1 cellular context compared by ENCODE assay signal in the genomic region with DNA sequence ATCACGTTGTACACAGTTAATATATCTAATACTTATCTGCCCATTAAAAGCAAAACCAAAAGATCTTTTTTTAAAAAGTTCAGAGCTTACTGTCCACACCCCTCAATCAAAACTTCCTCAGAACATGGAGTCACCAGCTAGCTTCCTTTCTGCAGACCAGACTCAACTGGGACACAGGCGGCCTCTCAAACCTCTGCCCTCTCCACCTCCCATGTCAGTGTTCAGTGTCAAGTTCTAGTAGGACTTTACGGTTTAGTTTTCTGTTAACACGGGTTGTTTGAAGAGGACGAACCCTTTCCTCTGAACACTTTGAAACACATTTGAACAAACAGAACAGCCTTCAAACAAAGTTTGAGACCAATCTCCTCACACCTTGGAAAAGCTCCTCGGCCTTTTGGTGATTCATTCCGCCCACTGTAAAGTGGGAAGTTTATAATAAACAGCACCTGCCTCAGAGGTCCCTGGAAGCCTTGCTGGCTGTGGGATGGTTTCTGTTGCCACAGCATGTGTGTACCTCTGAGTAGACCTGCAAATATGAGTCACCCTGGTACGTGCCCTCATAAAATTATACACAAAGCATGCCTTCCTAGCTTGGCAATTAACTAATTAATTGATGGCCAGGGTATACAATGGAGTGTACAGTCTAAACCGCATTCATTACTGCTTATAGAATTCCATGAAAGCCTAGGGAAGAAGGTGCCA.
A peak's percentile ranks its signal among the peaks of the same experiment; 100 is the strongest.
TF ChIP-seq lines count a peak whose summit lies in the region.

No MANE protein-coding gene starts in this region.

TF ChIP-seq in HEK293, 187 proteins besides CTCF, POLR2A, EP300 and RAD21 (continued from another document and continues in another):
- TF ChIP-seq, protein P1, sequence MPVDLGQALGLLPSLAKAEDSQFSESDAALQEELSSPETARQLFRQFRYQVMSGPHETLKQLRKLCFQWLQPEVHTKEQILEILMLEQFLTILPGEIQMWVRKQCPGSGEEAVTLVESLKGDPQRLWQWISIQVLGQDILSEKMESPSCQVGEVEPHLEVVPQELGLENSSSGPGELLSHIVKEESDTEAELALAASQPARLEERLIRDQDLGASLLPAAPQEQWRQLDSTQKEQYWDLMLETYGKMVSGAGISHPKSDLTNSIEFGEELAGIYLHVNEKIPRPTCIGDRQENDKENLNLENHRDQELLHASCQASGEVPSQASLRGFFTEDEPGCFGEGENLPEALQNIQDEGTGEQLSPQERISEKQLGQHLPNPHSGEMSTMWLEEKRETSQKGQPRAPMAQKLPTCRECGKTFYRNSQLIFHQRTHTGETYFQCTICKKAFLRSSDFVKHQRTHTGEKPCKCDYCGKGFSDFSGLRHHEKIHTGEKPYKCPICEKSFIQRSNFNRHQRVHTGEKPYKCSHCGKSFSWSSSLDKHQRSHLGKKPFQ (tag by site-specific recombination; IDR thresholded peaks at IDR 0.05): no peak; the same call in none of the 2 replicates
- TF ChIP-seq ZSCAN16 (tag by site-specific recombination; IDR thresholded peaks at IDR 0.05) (0 out of 2 replicates have a peak, but pooled peaks have one; percentile 45), ZNF670 (tag by site-specific recombination; IDR thresholded peaks at IDR 0.05; ENCODE audit: low read depth) (no peak), REPIN1 (tag by site-specific recombination; IDR thresholded peaks at IDR 0.05; ENCODE audit: low read depth) (0 out of 2 replicates have a peak, but pooled peaks have one; percentile 7), ZNF664 (tag by site-specific recombination; IDR thresholded peaks at IDR 0.05) (0 out of 2 replicates have a peak, but pooled peaks have one; percentile 17), ZNF335 (tag by site-specific recombination; conservative IDR thresholded peaks at IDR 0.05) (no peak; the same call in 1 of the 2 replicates), ZNF521 (tag by site-specific recombination; IDR thresholded peaks at IDR 0.05) (no peak), BCL6B (tag by site-specific recombination; IDR thresholded peaks at IDR 0.05) (peak; percentile 45), ZNF654 (tag by site-specific recombination; IDR thresholded peaks at IDR 0.05; ENCODE audit: low read depth) (no peak), ZNF114 (tag by site-specific recombination; IDR thresholded peaks at IDR 0.05) (no peak), ZBTB6 (tag by site-specific recombination; IDR thresholded peaks at IDR 0.05) (no peak), HOXD13 (CRISPR knock-in tag; IDR thresholded peaks at IDR 0.05; ENCODE audit: borderline replicate concordance) (peak; percentile 92), ZBTB17 (tag by site-specific recombination; IDR thresholded peaks at IDR 0.05) (peak; percentile 92), ZNF513 (tag by site-specific recombination; IDR thresholded peaks at IDR 0.05) (no peak), ZNF48 (tag by site-specific recombination; IDR thresholded peaks at IDR 0.05) (no peak), ZNF426 (tag by site-specific recombination; IDR thresholded peaks at IDR 0.05) (no peak), MEIS1 (CRISPR knock-in tag; IDR thresholded peaks at IDR 0.05; ENCODE audit: borderline replicate concordance) (no peak), ZNF239 (tag by site-specific recombination; IDR thresholded peaks at IDR 0.05) (peak; percentile 72; the same call in 1 of the 2 replicates), KLF8 (tag by site-specific recombination; IDR thresholded peaks at IDR 0.05) (peak; percentile 96), HOXC10 (CRISPR knock-in tag; IDR thresholded peaks at IDR 0.05) (peak; percentile 77; the same call in 1 of the 2 replicates), ZNF146 (tag by site-specific recombination; IDR thresholded peaks at IDR 0.05) (no peak), ZBTB7A (tag by site-specific recombination; IDR thresholded peaks at IDR 0.05; ENCODE audit: low read depth) (no peak), ZNF19 (tag by site-specific recombination; IDR thresholded peaks at IDR 0.05; ENCODE audit: low read depth) (no peak), ZNF785 (tag by site-specific recombination; IDR thresholded peaks at IDR 0.05) (no peak), ZNF830 (tag by site-specific recombination; IDR thresholded peaks at IDR 0.05; ENCODE audit: low read depth) (no peak), EGR2 (tag by site-specific recombination; IDR thresholded peaks at IDR 0.05; ENCODE audit: low read depth) (peak; percentile 92), ZNF449 (tag by site-specific recombination; IDR thresholded peaks at IDR 0.05) (peak; percentile 69; the same call in 1 of the 2 replicates), ZFP3 (tag by site-specific recombination; IDR thresholded peaks at IDR 0.05; ENCODE audit: low read depth) (no peak), KLF1 (tag by site-specific recombination; IDR thresholded peaks at IDR 0.05) (peak; percentile 46; the same call in 1 of the 2 replicates), ZNF514 (tag by site-specific recombination; IDR thresholded peaks at IDR 0.05) (no peak), ZNF133 (tag by site-specific recombination; IDR thresholded peaks at IDR 0.05) (no peak), ZNF311 (tag by site-specific recombination; IDR thresholded peaks at IDR 0.05; ENCODE audit: borderline replicate concordance) (no peak), KLF9 (tag by site-specific recombination; IDR thresholded peaks at IDR 0.05; ENCODE audit: low read depth) (no peak), GLI2 (tag by site-specific recombination; IDR thresholded peaks at IDR 0.05; ENCODE audit: borderline replicate concordance, low read depth) (peak; percentile 80), ZBTB48 (tag by site-specific recombination; IDR thresholded peaks at IDR 0.05) (peak; percentile 79; the same call in 1 of the 2 replicates), ZNF777 (tag by site-specific recombination; IDR thresholded peaks at IDR 0.05; ENCODE audit: borderline replicate concordance) (no peak), ZNF660 (tag by site-specific recombination; IDR thresholded peaks at IDR 0.05) (peak; percentile 69; the same call in 1 of the 2 replicates), ZNF843 (tag by site-specific recombination; IDR thresholded peaks at IDR 0.05) (peak; percentile 94), GLIS2 (tag by site-specific recombination; IDR thresholded peaks at IDR 0.05) (peak; percentile 59), ZBTB1 (tag by site-specific recombination; IDR thresholded peaks at IDR 0.05) (peak; percentile 90), ZNF610 (tag by site-specific recombination; IDR thresholded peaks at IDR 0.05; ENCODE audit: borderline replicate concordance) (no peak), ZBTB21 (tag by site-specific recombination; IDR thresholded peaks at IDR 0.05) (peak; percentile 17; the same call in 1 of the 2 replicates)
- TF ChIP-seq, protein P2, sequence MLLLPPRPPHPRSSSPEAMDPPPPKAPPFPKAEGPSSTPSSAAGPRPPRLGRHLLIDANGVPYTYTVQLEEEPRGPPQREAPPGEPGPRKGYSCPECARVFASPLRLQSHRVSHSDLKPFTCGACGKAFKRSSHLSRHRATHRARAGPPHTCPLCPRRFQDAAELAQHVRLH (tag by site-specific recombination; IDR thresholded peaks at IDR 0.05): peak; percentile 77
- TF ChIP-seq, protein P3, sequence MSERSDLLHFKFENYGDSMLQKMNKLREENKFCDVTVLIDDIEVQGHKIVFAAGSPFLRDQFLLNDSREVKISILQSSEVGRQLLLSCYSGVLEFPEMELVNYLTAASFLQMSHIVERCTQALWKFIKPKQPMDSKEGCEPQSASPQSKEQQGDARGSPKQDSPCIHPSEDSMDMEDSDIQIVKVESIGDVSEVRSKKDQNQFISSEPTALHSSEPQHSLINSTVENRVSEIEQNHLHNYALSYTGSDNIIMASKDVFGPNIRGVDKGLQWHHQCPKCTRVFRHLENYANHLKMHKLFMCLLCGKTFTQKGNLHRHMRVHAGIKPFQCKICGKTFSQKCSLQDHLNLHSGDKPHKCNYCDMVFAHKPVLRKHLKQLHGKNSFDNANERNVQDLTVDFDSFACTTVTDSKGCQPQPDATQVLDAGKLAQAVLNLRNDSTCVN (tag by site-specific recombination; optimal IDR thresholded peaks at IDR 0.05): no peak
- TF ChIP-seq, protein P4, sequence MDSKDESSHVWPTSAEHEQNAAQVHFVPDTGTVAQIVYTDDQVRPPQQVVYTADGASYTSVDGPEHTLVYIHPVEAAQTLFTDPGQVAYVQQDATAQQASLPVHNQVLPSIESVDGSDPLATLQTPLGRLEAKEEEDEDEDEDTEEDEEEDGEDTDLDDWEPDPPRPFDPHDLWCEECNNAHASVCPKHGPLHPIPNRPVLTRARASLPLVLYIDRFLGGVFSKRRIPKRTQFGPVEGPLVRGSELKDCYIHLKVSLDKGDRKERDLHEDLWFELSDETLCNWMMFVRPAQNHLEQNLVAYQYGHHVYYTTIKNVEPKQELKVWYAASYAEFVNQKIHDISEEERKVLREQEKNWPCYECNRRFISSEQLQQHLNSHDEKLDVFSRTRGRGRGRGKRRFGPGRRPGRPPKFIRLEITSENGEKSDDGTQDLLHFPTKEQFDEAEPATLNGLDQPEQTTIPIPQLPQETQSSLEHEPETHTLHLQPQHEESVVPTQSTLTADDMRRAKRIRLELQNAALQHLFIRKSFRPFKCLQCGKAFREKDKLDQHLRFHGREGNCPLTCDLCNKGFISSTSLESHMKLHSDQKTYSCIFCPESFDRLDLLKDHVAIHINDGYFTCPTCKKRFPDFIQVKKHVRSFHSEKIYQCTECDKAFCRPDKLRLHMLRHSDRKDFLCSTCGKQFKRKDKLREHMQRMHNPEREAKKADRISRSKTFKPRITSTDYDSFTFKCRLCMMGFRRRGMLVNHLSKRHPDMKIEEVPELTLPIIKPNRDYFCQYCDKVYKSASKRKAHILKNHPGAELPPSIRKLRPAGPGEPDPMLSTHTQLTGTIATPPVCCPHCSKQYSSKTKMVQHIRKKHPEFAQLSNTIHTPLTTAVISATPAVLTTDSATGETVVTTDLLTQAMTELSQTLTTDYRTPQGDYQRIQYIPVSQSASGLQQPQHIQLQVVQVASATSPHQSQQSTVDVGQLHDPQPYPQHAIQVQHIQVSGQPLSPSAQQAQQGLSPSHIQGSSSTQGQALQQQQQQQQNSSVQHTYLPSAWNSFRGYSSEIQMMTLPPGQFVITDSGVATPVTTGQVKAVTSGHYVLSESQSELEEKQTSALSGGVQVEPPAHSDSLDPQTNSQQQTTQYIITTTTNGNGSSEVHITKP (tag by site-specific recombination; IDR thresholded peaks at IDR 0.05): peak; percentile 62
- TF ChIP-seq, protein P5, sequence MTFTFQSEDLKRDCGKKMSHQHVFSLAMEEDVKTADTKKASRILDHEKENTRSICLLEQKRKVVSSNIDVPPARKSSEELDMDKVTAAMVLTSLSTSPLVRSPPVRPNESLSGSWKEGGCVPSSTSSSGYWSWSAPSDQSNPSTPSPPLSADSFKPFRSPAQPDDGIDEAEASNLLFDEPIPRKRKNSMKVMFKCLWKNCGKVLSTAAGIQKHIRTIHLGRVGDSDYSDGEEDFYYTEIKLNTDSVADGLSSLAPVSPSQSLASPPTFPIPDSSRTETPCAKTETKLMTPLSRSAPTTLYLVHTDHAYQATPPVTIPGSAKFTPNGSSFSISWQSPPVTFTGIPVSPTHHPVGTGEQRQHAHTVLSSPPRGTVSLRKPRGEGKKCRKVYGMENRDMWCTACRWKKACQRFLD (tag by site-specific recombination; IDR thresholded peaks at IDR 0.05): no peak
- TF ChIP-seq, protein P6, sequence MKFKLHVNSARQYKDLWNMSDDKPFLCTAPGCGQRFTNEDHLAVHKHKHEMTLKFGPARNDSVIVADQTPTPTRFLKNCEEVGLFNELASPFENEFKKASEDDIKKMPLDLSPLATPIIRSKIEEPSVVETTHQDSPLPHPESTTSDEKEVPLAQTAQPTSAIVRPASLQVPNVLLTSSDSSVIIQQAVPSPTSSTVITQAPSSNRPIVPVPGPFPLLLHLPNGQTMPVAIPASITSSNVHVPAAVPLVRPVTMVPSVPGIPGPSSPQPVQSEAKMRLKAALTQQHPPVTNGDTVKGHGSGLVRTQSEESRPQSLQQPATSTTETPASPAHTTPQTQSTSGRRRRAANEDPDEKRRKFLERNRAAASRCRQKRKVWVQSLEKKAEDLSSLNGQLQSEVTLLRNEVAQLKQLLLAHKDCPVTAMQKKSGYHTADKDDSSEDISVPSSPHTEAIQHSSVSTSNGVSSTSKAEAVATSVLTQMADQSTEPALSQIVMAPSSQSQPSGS (tag by site-specific recombination; IDR thresholded peaks at IDR 0.05; ENCODE audit: low read depth): no peak
